13 cellular contexts compared by ENCODE assay signal in genomic region chr5:73867344-73868335, GRCh38.
DNase-seq lines count a peak whose midpoint lies in the region; ATAC-seq, FAIRE-seq and TF ChIP-seq lines count a peak whose summit lies in the region.
"Had no signal": no experiment of that assay in that cellular context is flagged by ENCODE, and none has a peak within 500 bp of the region (broad histone marks: within the 10 kb centered on the region; RNA-seq: fewer than 3 reads in every experiment).

No MANE protein-coding gene starts in this region.

- no peaks in the 10 kb centered on the region for H3K9me3 ChIP-seq in A549

- no peak overlapping the region for H3K4me3 Mint-ChIP-seq in CD14-positive monocyte
- H3K4me3 Mint-ChIP-seq: activated CD4-positive, alpha-beta memory T cell treated with anti-CD3 and anti-CD28 coated beads for 36 hours; activated T-cell treated with anti-CD3 and anti-CD28 coated beads, Interleukin-2, amount 50 U/mL, for 72 hours; naive thymus-derived CD8-positive, alpha-beta T cell had no signal

- H3K9me3 Mint-ChIP-seq in CD14-positive monocyte, result no peaks in the 10 kb centered on the region
- H3K9me3 Mint-ChIP-seq: activated CD4-positive, alpha-beta memory T cell treated with anti-CD3 and anti-CD28 coated beads for 36 hours; activated T-cell treated with anti-CD3 and anti-CD28 coated beads, Interleukin-2, amount 50 U/mL, for 72 hours; naive thymus-derived CD8-positive, alpha-beta T cell had no signal

- H3K4me3 ChIP-seq in A549, result no peak overlapping the region

- no peak overlapping the region for H3K27ac ChIP-seq in A549
- no peak overlapping the region for H3K27ac ChIP-seq in foreskin keratinocyte

- no peak for TF ChIP-seq POLR2A in A549 (IDR thresholded peaks at IDR 0.05; ENCODE audit: low read length)

- H3K4me1 ChIP-seq in A549 (no peaks in the 10 kb centered on the region), foreskin keratinocyte (no peaks in the 10 kb centered on the region)

- no peaks in the 10 kb centered on the region for H3K27me3 ChIP-seq in foreskin keratinocyte

- WGBS in A549 (ENCODE audit: missing lambda C conversion rate), result 91% methylated on average over 5 of the region's 5 CpGs

- H3K36me3 Mint-ChIP-seq in CD14-positive monocyte, result no peaks in the 10 kb centered on the region
- H3K36me3 Mint-ChIP-seq: activated CD4-positive, alpha-beta memory T cell treated with anti-CD3 and anti-CD28 coated beads for 36 hours; naive thymus-derived CD8-positive, alpha-beta T cell had no signal

- peak in 1 of 2 experiments; percentile 45; a peak in 3 of 6 replicates for ATAC-seq in A549
- ATAC-seq in foreskin keratinocyte, result peak; percentile 19
- ATAC-seq: activated T-cell treated with anti-CD3 and anti-CD28 coated beads, Interleukin-2, amount 50 U/mL, for 72 hours; naive thymus-derived CD8-positive, alpha-beta T cell had no signal

- H3K27me3 Mint-ChIP-seq in CD14-positive monocyte (ENCODE audit: low read depth in 3 of 3), result peaks cover 0 to 2% (median 0%) of the 10 kb centered on the region in 3 donors

- POLR2A ChIA-PET in A549 (lab: Yijun Ruan, JAX), result no interaction called here

- in situ Hi-C loops in KBM-7 (cut with MboI; ENCODE audit: low pct_unique_long_range_greater_than_20kb, low sequenced_read_pairs), result no loop called here

- peak; percentile 51 for FAIRE-seq in A549 (lab: Jason Lieb, UNC)

- no peak for TF ChIP-seq RAD21 in A549 (conservative IDR thresholded peaks at IDR 0.05 in 1 of 2, IDR thresholded peaks at IDR 0.05 in 1 of 2)

- peaks cover 31% of the 10 kb centered on the region for H3K4me1 Mint-ChIP-seq in CD14-positive monocyte
- H3K4me1 Mint-ChIP-seq: naive thymus-derived CD8-positive, alpha-beta T cell had no signal

- no peak for TF ChIP-seq EP300 in A549 (IDR thresholded peaks at IDR 0.05)

- H3K4me2 ChIP-seq in A549, result no peak overlapping the region

- CTCF ChIA-PET in A549 (lab: Yijun Ruan, JAX), result interaction anchor here (0.9 to 1.5 kb wide), 4 partner anchors 12 to 75 kb away, joined by 3 read pairs; no protein-coding TSS in a partner anchor

- intact Hi-C loops in CD14-positive monocyte (cut with micrococcal nuclease), result no loop called here

- DNase-seq in A549 (ENCODE audit: low read depth in 1 of 2, low spot score in 1 of 2) (peak in 1 of 2 experiments; percentile 6), GM04504 (ENCODE audit: low read depth) (peak; percentile 36), amniotic epithelial cell (ENCODE audit: low read depth) (peak; percentile 51), foreskin keratinocyte (peak in 1 of 2 donors; percentile 53), CD14-positive monocyte (ENCODE audit: low spot score) (no peak), KBM-7 (no peak), GM19238 (ENCODE audit: insufficient read length, low spot score) (no peak)
- DNase-seq in stimulated activated naive CD4-positive, alpha-beta T cell treated with Interleukin-2 at 50 U/mL for 16 hours (lab: John Stamatoyannopoulos, UW), result no peak
- DNase-seq: activated CD4-positive, alpha-beta memory T cell treated with anti-CD3 and anti-CD28 coated beads for 36 hours; activated T-cell treated with anti-CD3 and anti-CD28 coated beads, Interleukin-2, amount 50 U/mL, for 72 hours; cortex of kidney; naive thymus-derived CD8-positive, alpha-beta T cell; NCI-H1048 had no signal

- H3K27ac Mint-ChIP-seq in CD14-positive monocyte, result no peak overlapping the region
- H3K27ac Mint-ChIP-seq: activated CD4-positive, alpha-beta memory T cell treated with anti-CD3 and anti-CD28 coated beads for 36 hours; activated T-cell treated with anti-CD3 and anti-CD28 coated beads, Interleukin-2, amount 50 U/mL, for 72 hours; naive thymus-derived CD8-positive, alpha-beta T cell had no signal

- TF ChIP-seq CTCF in A549 (IDR thresholded peaks at IDR 0.05) (no peak), foreskin keratinocyte (conservative IDR thresholded peaks at IDR 0.05) (no peak), CD14-positive monocyte (IDR thresholded peaks at IDR 0.05) (no peak)

TF ChIP-seq in A549, 52 proteins besides CTCF, POLR2A, EP300 and RAD21:
- TF ChIP-seq CHD4 (IDR thresholded peaks at IDR 0.05; ENCODE audit: borderline replicate concordance), result no peak
- TF ChIP-seq FOXS1 (CRISPR knock-in tag; IDR thresholded peaks at IDR 0.05), result no peak
- TF ChIP-seq GATA3 (IDR thresholded peaks at IDR 0.05; ENCODE audit: borderline replicate concordance), result no peak
- TF ChIP-seq CHD2 (IDR thresholded peaks at IDR 0.05; ENCODE audit: low read length, partially characterized antibody), result no peak
- TF ChIP-seq REST (IDR thresholded peaks at IDR 0.05), result no peak
- TF ChIP-seq, protein P1, sequence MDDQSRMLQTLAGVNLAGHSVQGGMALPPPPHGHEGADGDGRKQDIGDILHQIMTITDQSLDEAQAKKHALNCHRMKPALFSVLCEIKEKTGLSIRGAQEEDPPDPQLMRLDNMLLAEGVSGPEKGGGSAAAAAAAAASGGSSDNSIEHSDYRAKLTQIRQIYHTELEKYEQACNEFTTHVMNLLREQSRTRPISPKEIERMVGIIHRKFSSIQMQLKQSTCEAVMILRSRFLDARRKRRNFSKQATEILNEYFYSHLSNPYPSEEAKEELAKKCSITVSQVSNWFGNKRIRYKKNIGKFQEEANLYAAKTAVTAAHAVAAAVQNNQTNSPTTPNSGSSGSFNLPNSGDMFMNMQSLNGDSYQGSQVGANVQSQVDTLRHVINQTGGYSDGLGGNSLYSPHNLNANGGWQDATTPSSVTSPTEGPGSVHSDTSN (IDR thresholded peaks at IDR 0.05), result no peak
- no peak for TF ChIP-seq NR3C1 (IDR thresholded peaks at IDR 0.05)
- no peak for TF ChIP-seq NFE2L2 (conservative IDR thresholded peaks at IDR 0.05; ENCODE audit: low read length)
- TF ChIP-seq, protein P2, sequence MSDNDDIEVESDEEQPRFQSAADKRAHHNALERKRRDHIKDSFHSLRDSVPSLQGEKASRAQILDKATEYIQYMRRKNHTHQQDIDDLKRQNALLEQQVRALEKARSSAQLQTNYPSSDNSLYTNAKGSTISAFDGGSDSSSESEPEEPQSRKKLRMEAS (IDR thresholded peaks at IDR 0.05), result no peak
- no peak for TF ChIP-seq RCOR1 (IDR thresholded peaks at IDR 0.05; ENCODE audit: low read depth, low read length)
- no peak for TF ChIP-seq HOXB5 (CRISPR knock-in tag; IDR thresholded peaks at IDR 0.05)
- no peak for TF ChIP-seq EHF (CRISPR knock-in tag; IDR thresholded peaks at IDR 0.05)
- TF ChIP-seq, protein P3, sequence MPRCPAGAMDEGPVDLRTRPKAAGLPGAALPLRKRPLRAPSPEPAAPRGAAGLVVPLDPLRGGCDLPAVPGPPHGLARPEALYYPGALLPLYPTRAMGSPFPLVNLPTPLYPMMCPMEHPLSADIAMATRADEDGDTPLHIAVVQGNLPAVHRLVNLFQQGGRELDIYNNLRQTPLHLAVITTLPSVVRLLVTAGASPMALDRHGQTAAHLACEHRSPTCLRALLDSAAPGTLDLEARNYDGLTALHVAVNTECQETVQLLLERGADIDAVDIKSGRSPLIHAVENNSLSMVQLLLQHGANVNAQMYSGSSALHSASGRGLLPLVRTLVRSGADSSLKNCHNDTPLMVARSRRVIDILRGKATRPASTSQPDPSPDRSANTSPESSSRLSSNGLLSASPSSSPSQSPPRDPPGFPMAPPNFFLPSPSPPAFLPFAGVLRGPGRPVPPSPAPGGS (IDR thresholded peaks at IDR 0.05), result no peak
- no peak for TF ChIP-seq KDM1A (IDR thresholded peaks at IDR 0.05; ENCODE audit: low read depth)
- no peak for TF ChIP-seq JUNB (IDR thresholded peaks at IDR 0.05)
- TF ChIP-seq ZC3H11A (IDR thresholded peaks at IDR 0.05), result no peak
- TF ChIP-seq MAZ (IDR thresholded peaks at IDR 0.05; ENCODE audit: borderline replicate concordance, low read depth, low read length), result no peak
- TF ChIP-seq ZFP36 (IDR thresholded peaks at IDR 0.05; ENCODE audit: borderline replicate concordance, partially characterized antibody), result no peak

Comparison
In these comparisons a context has a peak if more than half of its experiments do, and no peak if none do; other contexts are left out.
1. DNase-seq: peak in GM04504 (single experiment) and amniotic epithelial cell (single experiment); none in stimulated activated naive CD4-positive, alpha-beta T cell treated with Interleukin-2 at 50 U/mL for 16 hours (single experiment), CD14-positive monocyte (single experiment), KBM-7 (single experiment) and GM19238 (single experiment).